Comparison of ENCODE assay signal across 23 cellular contexts in genomic region chr2:234330902-234331301, GRCh38.
A peak's percentile ranks its signal among the peaks of the same experiment; 100 is the strongest.
DNase-seq lines count a peak whose midpoint lies in the region; FAIRE-seq and TF ChIP-seq lines count a peak whose summit lies in the region.
"Had no signal": no experiment of that assay in that cellular context is flagged by ENCODE, and none has a peak within 500 bp of the region (broad histone marks: within the 10 kb centered on the region; RNA-seq: fewer than 3 reads in every experiment).

No MANE protein-coding gene starts in this region.

- no peak for FAIRE-seq in GM12891 (lab: Jason Lieb, UNC)
- FAIRE-seq: HTR-8/SVneo had no signal

- DNase-seq in activated naive CD4-positive, alpha-beta T cell treated with anti-CD3 and anti-CD28 coated beads for 36 hours = no peak
- peak; percentile 9 for DNase-seq in colonic mucosa
- DNase-seq in kidney tubule cell (ENCODE audit: low spot score) = peak; percentile 13
- DNase-seq in endothelial cell (ENCODE audit: low spot score) = no peak
- no peak for DNase-seq in GM12891 (ENCODE audit: insufficient read length, low spot score)
- no peak for DNase-seq in activated CD8-positive, alpha-beta memory T cell treated with anti-CD3 and anti-CD28 coated beads, Interleukin-2, amount 50 U/mL, for 4 hours
- DNase-seq in NCI-H748 (lab: John Stamatoyannopoulos, UW; ENCODE audit: unreplicated experiment) = no peak
- DNase-seq: COR-L47, GF-D8, HFFc6, IMR-90, Karpas-422, NCI-H1436 treated with DMSO at 0.1 percent for 48 hours, NCI-H2029, NCI-H345, NCI-H524 treated with DMSO at 0.1 percent for 48 hours, PC-3, SIG-M5 had no signal

- no peaks in the 10 kb centered on the region for H3K27me3 Mint-ChIP-seq in activated naive CD4-positive, alpha-beta T cell treated with anti-CD3 and anti-CD28 coated beads, Interleukin-2, amount 50 U/mL, for 24 hours
- H3K27me3 Mint-ChIP-seq in activated naive CD4-positive, alpha-beta T cell treated with anti-CD3 and anti-CD28 coated beads for 36 hours (ENCODE audit: low read depth) = no peaks in the 10 kb centered on the region
- H3K27me3 Mint-ChIP-seq in endothelial cell (ENCODE audit: unreplicated experiment) = peaks cover 4% of the 10 kb centered on the region

- no peaks in the 10 kb centered on the region for H3K9me3 Mint-ChIP-seq in activated naive CD4-positive, alpha-beta T cell treated with anti-CD3 and anti-CD28 coated beads, Interleukin-2, amount 50 U/mL, for 24 hours
- no peaks in the 10 kb centered on the region for H3K9me3 Mint-ChIP-seq in activated naive CD4-positive, alpha-beta T cell treated with anti-CD3 and anti-CD28 coated beads for 36 hours
- H3K9me3 Mint-ChIP-seq in endothelial cell (ENCODE audit: unreplicated experiment) = no peaks in the 10 kb centered on the region
- H3K9me3 Mint-ChIP-seq: HFFc6 had no signal

- no peaks in the 10 kb centered on the region for H3K27me3 ChIP-seq in colonic mucosa

- TF ChIP-seq POLR2A in GM12891 (IDR thresholded peaks at IDR 0.05; ENCODE audit: low read depth, low read length) = no peak

- intact Hi-C loops in activated naive CD4-positive, alpha-beta T cell treated with anti-CD3 and anti-CD28 coated beads for 36 hours (cut with micrococcal nuclease) = no loop called here
- intact Hi-C loops in colonic mucosa (cut with DNase I) = no loop called here

- peak overlapping the region; percentile 70 for H3K27ac Mint-ChIP-seq in activated naive CD4-positive, alpha-beta T cell treated with anti-CD3 and anti-CD28 coated beads, Interleukin-2, amount 50 U/mL, for 24 hours
- no peak overlapping the region for H3K27ac Mint-ChIP-seq in activated naive CD4-positive, alpha-beta T cell treated with anti-CD3 and anti-CD28 coated beads for 36 hours
- H3K27ac Mint-ChIP-seq in endothelial cell (ENCODE audit: unreplicated experiment) = no peak overlapping the region
- H3K27ac Mint-ChIP-seq: B cell, HFFc6 had no signal

- H3K4me3 Mint-ChIP-seq in activated naive CD4-positive, alpha-beta T cell treated with anti-CD3 and anti-CD28 coated beads, Interleukin-2, amount 50 U/mL, for 24 hours = no peak overlapping the region
- no peak overlapping the region for H3K4me3 Mint-ChIP-seq in activated naive CD4-positive, alpha-beta T cell treated with anti-CD3 and anti-CD28 coated beads for 36 hours
- H3K4me3 Mint-ChIP-seq in endothelial cell (ENCODE audit: unreplicated experiment) = no peak overlapping the region
- H3K4me3 Mint-ChIP-seq: B cell, HFFc6 had no signal

- H3K9me3 ChIP-seq in colonic mucosa = no peaks in the 10 kb centered on the region

- H3K9ac ChIP-seq in colonic mucosa (ENCODE audit: low read depth in 2 of 2, low read length in 2 of 2) = no peak overlapping the region

- H3K4me1 Mint-ChIP-seq in activated naive CD4-positive, alpha-beta T cell treated with anti-CD3 and anti-CD28 coated beads, Interleukin-2, amount 50 U/mL, for 24 hours = peaks cover 48% of the 10 kb centered on the region
- peaks cover 29% of the 10 kb centered on the region for H3K4me1 Mint-ChIP-seq in activated naive CD4-positive, alpha-beta T cell treated with anti-CD3 and anti-CD28 coated beads for 36 hours (ENCODE audit: low read depth)
- H3K4me1 Mint-ChIP-seq in endothelial cell (ENCODE audit: unreplicated experiment) = peaks cover 10% of the 10 kb centered on the region

- H3K36me3 Mint-ChIP-seq in activated naive CD4-positive, alpha-beta T cell treated with anti-CD3 and anti-CD28 coated beads, Interleukin-2, amount 50 U/mL, for 24 hours = no peaks in the 10 kb centered on the region
- H3K36me3 Mint-ChIP-seq in activated naive CD4-positive, alpha-beta T cell treated with anti-CD3 and anti-CD28 coated beads for 36 hours (ENCODE audit: low read depth) = no peaks in the 10 kb centered on the region
- H3K36me3 Mint-ChIP-seq in endothelial cell (ENCODE audit: low read depth, unreplicated experiment) = peaks cover 5% of the 10 kb centered on the region

- H3K4me1 ChIP-seq in colonic mucosa = no peaks in the 10 kb centered on the region

- CTCF ChIA-PET in activated naive CD4-positive, alpha-beta T cell treated with anti-CD3 and anti-CD28 coated beads for 36 hours (lab: Charles Lee) = no interaction called here

- TF ChIP-seq CTCF in colonic mucosa (IDR thresholded peaks at IDR 0.05) (no peak), endothelial cell (IDR thresholded peaks at IDR 0.05; ENCODE audit: unreplicated experiment) (no peak)

- no peak overlapping the region for H3K4me3 ChIP-seq in colonic mucosa

- no peak overlapping the region for H3K27ac ChIP-seq in colonic mucosa
- H3K27ac ChIP-seq: HL-60, RWPE1 had no signal

- H3K36me3 ChIP-seq in colonic mucosa = no peaks in the 10 kb centered on the region

TF ChIP-seq in GM12891, 5 proteins besides CTCF, POLR2A, EP300 and RAD21:
- TF ChIP-seq PAX5 (IDR thresholded peaks at IDR 0.05; ENCODE audit: insufficient read depth, low read length, severe bottlenecking) (no peak), POLR2AphosphoS5 (IDR thresholded peaks at IDR 0.05; ENCODE audit: low read depth, low read length) (no peak)

Comparison
In these comparisons a context has a peak if more than half of its experiments do, and no peak if none do; other contexts are left out.
1. DNase-seq: peak in colonic mucosa (single experiment) and kidney tubule cell (single experiment); none in activated naive CD4-positive, alpha-beta T cell treated with anti-CD3 and anti-CD28 coated beads for 36 hours (single experiment), endothelial cell (single experiment), GM12891 (single experiment), activated CD8-positive, alpha-beta memory T cell treated with anti-CD3 and anti-CD28 coated beads, Interleukin-2, amount 50 U/mL, for 4 hours (single experiment) and NCI-H748 (single experiment).